In genomic region chr9:77455312-77455927, GRCh38 we compare ENCODE assay signal across 9 cellular contexts.
A peak's percentile ranks its signal among the peaks of the same experiment; 100 is the strongest.
DNase-seq lines count a peak whose midpoint lies in the region; ATAC-seq and TF ChIP-seq lines count a peak whose summit lies in the region.
"Had no signal": no experiment of that assay in that cellular context is flagged by ENCODE, and none has a peak within 500 bp of the region (broad histone marks: within the 10 kb centered on the region; RNA-seq: fewer than 3 reads in every experiment).

No MANE protein-coding gene starts in this region.

- H3K4me3 Mint-ChIP-seq in activated CD4-positive, alpha-beta T cell treated with anti-CD3 and anti-CD28 coated beads, Interleukin-2, amount 10 ng/mL, durations not matched to agents 24 days and 14 days: no peak overlapping the region

- TF ChIP-seq CTCF in GM20000 (IDR thresholded peaks at IDR 0.05; ENCODE audit: extremely low read depth, missing control alignments) (peak; percentile 53), Loucy (conservative IDR thresholded peaks at IDR 0.05; ENCODE audit: low read length) (peak; percentile 89), upper lobe of left lung (IDR thresholded peaks at IDR 0.05) (peak; percentile 24 to 56 (median 44)), ovary (IDR thresholded peaks at IDR 0.05) (no peak)

- H3K36me3 Mint-ChIP-seq in activated CD4-positive, alpha-beta T cell treated with anti-CD3 and anti-CD28 coated beads, Interleukin-2, amount 10 ng/mL, durations not matched to agents 24 days and 14 days (ENCODE audit: low read depth): no peaks in the 10 kb centered on the region

- H3K27me3 ChIP-seq in Loucy (ENCODE audit: insufficient read depth, low read length, poor library complexity, severe bottlenecking): no peaks in the 10 kb centered on the region
- H3K27me3 ChIP-seq in iPS DF 6.9 (ENCODE audit: control insufficient read depth, insufficient read depth, low read length): no peaks in the 10 kb centered on the region
- no peaks in the 10 kb centered on the region for H3K27me3 ChIP-seq in upper lobe of left lung
- H3K27me3 ChIP-seq in ovary: no peaks in the 10 kb centered on the region

- ATAC-seq in upper lobe of left lung (ENCODE audit: low FRiP score in 2 of 2) (peak in 1 of 2 donors; percentile 54), HG02623 (IDR thresholded peaks at IDR 0.05; ENCODE audit: unreplicated experiment) (no peak)

- no peaks in the 10 kb centered on the region for H3K9me3 Mint-ChIP-seq in activated CD4-positive, alpha-beta T cell treated with anti-CD3 and anti-CD28 coated beads, Interleukin-2, amount 10 ng/mL, durations not matched to agents 24 days and 14 days

- H3K9me3 ChIP-seq in Loucy (ENCODE audit: insufficient read depth, low read depth, low read length): no peaks in the 10 kb centered on the region
- no peaks in the 10 kb centered on the region for H3K9me3 ChIP-seq in iPS DF 6.9 (ENCODE audit: control insufficient read depth, insufficient read depth, low read length)
- no peaks in the 10 kb centered on the region for H3K9me3 ChIP-seq in upper lobe of left lung
- no peaks in the 10 kb centered on the region for H3K9me3 ChIP-seq in ovary

- no peak for TF ChIP-seq EP300 in upper lobe of left lung (IDR thresholded peaks at IDR 0.05)
- no peak for TF ChIP-seq EP300 in ovary (IDR thresholded peaks at IDR 0.05)

- H3K79me2 ChIP-seq in Loucy (ENCODE audit: insufficient read depth, low read length): no peaks in the 10 kb centered on the region

- H3K4me1 Mint-ChIP-seq in activated CD4-positive, alpha-beta T cell treated with anti-CD3 and anti-CD28 coated beads, Interleukin-2, amount 10 ng/mL, durations not matched to agents 24 days and 14 days: peaks cover 25% of the 10 kb centered on the region

- no CpG with 5 or more reads among the region's 8 CpGs for WGBS in iPS DF 6.9 (ENCODE audit: insufficient coverage, insufficient read length)
- 65 to 75% methylated on average over 8 of the region's 8 CpGs for WGBS in upper lobe of left lung, 2 donors
- 71 to 77% (median 73%) methylated on average over 8 of the region's 8 CpGs for WGBS in ovary, 3 donors

- H3K4me2 ChIP-seq in Loucy (ENCODE audit: low read depth, low read length, poor library complexity, severe bottlenecking): peak overlapping the region; percentile 29

- DNase-seq in COLO829 (ENCODE audit: low spot score) (peak; percentile 66), GM20000 (ENCODE audit: low spot score) (peak; percentile 44), iPS DF 6.9 (ENCODE audit: low read depth, low spot score) (peak; percentile 31), upper lobe of left lung (peak in 1 of 2 donors; percentile 38), ovary (no peak)
- DNase-seq in activated CD4-positive, alpha-beta T cell treated with anti-CD3 and anti-CD28 coated beads, Interleukin-2, amount 10 ng/mL, durations not matched to agents 24 days and 14 days: peak; percentile 81

- H3F3A ChIP-seq in Loucy (ENCODE audit: low read depth): no peaks in the 10 kb centered on the region

- no peaks in the 10 kb centered on the region for H3K27me3 Mint-ChIP-seq in activated CD4-positive, alpha-beta T cell treated with anti-CD3 and anti-CD28 coated beads, Interleukin-2, amount 10 ng/mL, durations not matched to agents 24 days and 14 days

- no peaks in the 10 kb centered on the region for H4K20me1 ChIP-seq in Loucy (ENCODE audit: insufficient read depth, low read length, poor library complexity, severe bottlenecking)

- TF ChIP-seq POLR2A in upper lobe of left lung (IDR thresholded peaks at IDR 0.05): no peak
- TF ChIP-seq POLR2A in ovary (IDR thresholded peaks at IDR 0.05): no peak

- H3K9me2 ChIP-seq in Loucy (replicated peaks; ENCODE audit: low read depth, low read length): no peaks in the 10 kb centered on the region

- H3K27ac ChIP-seq in iPS DF 6.9 (ENCODE audit: low read length) (no peak overlapping the region), upper lobe of left lung (no peak overlapping the region), ovary (no peak overlapping the region)
- H3K27ac ChIP-seq: epithelial cell of prostate had no signal

- H3K4me1 ChIP-seq in Loucy (ENCODE audit: insufficient read depth, low read length, poor library complexity, severe bottlenecking) (no peaks in the 10 kb centered on the region), iPS DF 6.9 (ENCODE audit: control insufficient read depth, insufficient read depth, low read length) (no peaks in the 10 kb centered on the region), upper lobe of left lung (peaks cover 10 to 20% (median 16%) of the 10 kb centered on the region in 4 donors), ovary (ENCODE audit: insufficient read depth) (peaks cover 5% of the 10 kb centered on the region)

- no peak overlapping the region for H3K9ac ChIP-seq in Loucy (ENCODE audit: low read depth, low read length, poor library complexity, severe bottlenecking)

- no peak overlapping the region for H3K27ac Mint-ChIP-seq in activated CD4-positive, alpha-beta T cell treated with anti-CD3 and anti-CD28 coated beads, Interleukin-2, amount 10 ng/mL, durations not matched to agents 24 days and 14 days

- peak overlapping the region; percentile 32 for H3K4me3 ChIP-seq in Loucy (ENCODE audit: low read length, poor library complexity, severe bottlenecking)
- no peak overlapping the region for H3K4me3 ChIP-seq in iPS DF 6.9 (ENCODE audit: low read length)
- no peak overlapping the region for H3K4me3 ChIP-seq in upper lobe of left lung
- H3K4me3 ChIP-seq in ovary: no peak overlapping the region

- H2AFZ ChIP-seq in Loucy (ENCODE audit: low read length): peak overlapping the region; percentile 75; the same call in 1 of the 2 replicates

- H3K36me3 ChIP-seq in Loucy (ENCODE audit: insufficient read depth, low read length) (no peaks in the 10 kb centered on the region), iPS DF 6.9 (ENCODE audit: control insufficient read depth, insufficient read depth, low read length) (no peaks in the 10 kb centered on the region), upper lobe of left lung (no peaks in the 10 kb centered on the region), ovary (no peaks in the 10 kb centered on the region)

- intact Hi-C loops in activated CD4-positive, alpha-beta T cell treated with anti-CD3 and anti-CD28 coated beads, Interleukin-2, amount 10 ng/mL, durations not matched to agents 24 days and 14 days (cut with micrococcal nuclease): loop anchor here (5.0 to 10.0 kb wide), 2 partner anchors 387 to 839 kb away; partner anchors contain the start of gene PSAT1
- intact Hi-C loops in ovary (cut with DNase I): loop anchor here in 2 of 4 donors (5.0 to 10.0 kb wide), 2 partner anchors 192 to 299 kb away; partner anchors contain the start of gene GNA14 (in 1 of the 2)

Comparison
In these comparisons a context has a peak if more than half of its experiments do, and no peak if none do; other contexts are left out.
1. DNase-seq: peak in COLO829 (single experiment), GM20000 (single experiment), activated CD4-positive, alpha-beta T cell treated with anti-CD3 and anti-CD28 coated beads, Interleukin-2, amount 10 ng/mL, durations not matched to agents 24 days and 14 days (single experiment) and iPS DF 6.9 (single experiment); none in ovary (0 of 5).
2. CTCF ChIP-seq: peak in GM20000 (single experiment), Loucy (single experiment) and upper lobe of left lung (6 of 6); none in ovary (0 of 3).